1 cellular context compared by ENCODE assay signal in genomic region chr6:142945446-142946180, GRCh38.
TF ChIP-seq lines count a peak whose summit lies in the region.

No MANE protein-coding gene starts in this region.

TF ChIP-seq in GM12878, 131 proteins besides CTCF, POLR2A, EP300 and RAD21 (continued from another document):
- TF ChIP-seq, protein P1, sequence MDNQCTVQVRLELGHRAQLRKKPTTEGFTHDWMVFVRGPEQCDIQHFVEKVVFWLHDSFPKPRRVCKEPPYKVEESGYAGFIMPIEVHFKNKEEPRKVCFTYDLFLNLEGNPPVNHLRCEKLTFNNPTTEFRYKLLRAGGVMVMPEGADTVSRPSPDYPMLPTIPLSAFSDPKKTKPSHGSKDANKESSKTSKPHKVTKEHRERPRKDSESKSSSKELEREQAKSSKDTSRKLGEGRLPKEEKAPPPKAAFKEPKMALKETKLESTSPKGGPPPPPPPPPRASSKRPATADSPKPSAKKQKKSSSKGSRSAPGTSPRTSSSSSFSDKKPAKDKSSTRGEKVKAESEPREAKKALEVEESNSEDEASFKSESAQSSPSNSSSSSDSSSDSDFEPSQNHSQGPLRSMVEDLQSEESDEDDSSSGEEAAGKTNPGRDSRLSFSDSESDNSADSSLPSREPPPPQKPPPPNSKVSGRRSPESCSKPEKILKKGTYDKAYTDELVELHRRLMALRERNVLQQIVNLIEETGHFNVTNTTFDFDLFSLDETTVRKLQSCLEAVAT (IDR thresholded peaks at IDR 0.05), result peak; percentile 82; the same call in 1 of the 2 replicates
- TF ChIP-seq RB1 (IDR thresholded peaks at IDR 0.05; ENCODE audit: borderline replicate concordance) (peak; percentile 23; the same call in 1 of the 2 replicates), BRCA1 (IDR thresholded peaks at IDR 0.05; ENCODE audit: low read depth, low read length) (peak; percentile 41; the same call in 1 of the 2 replicates), BACH1 (IDR thresholded peaks at IDR 0.05; ENCODE audit: borderline replicate concordance) (peak; percentile 59; the same call in 1 of the 2 replicates), SMAD1 (IDR thresholded peaks at IDR 0.05; ENCODE audit: low read depth, partially characterized antibody) (no peak), ZNF24 (IDR thresholded peaks at IDR 0.05) (no peak), IKZF1 (conservative IDR thresholded peaks at IDR 0.05) (no peak; the same call in 1 of the 2 replicates), FOXM1 (IDR thresholded peaks at IDR 0.05; ENCODE audit: low read depth, low read length) (no peak), SIX5 (IDR thresholded peaks at IDR 0.05; ENCODE audit: low read depth, low read length, severe bottlenecking) (no peak), RELB (IDR thresholded peaks at IDR 0.05; ENCODE audit: low read depth) (no peak), BHLHE40 (IDR thresholded peaks at IDR 0.05; ENCODE audit: borderline replicate concordance in 1 of 2, low read depth in 2 of 2, low read length in 1 of 2) (peak in 1 of 2 experiments; percentile 35; a peak in 1 of 4 replicates), IKZF2 (IDR thresholded peaks at IDR 0.05) (peak; percentile 6 to 28; a peak in 1 of 4 replicates), MYC (IDR thresholded peaks at IDR 0.05; ENCODE audit: insufficient read depth, insufficient read length, insufficient replicate concordance, low read length, severe bottlenecking) (no peak), NFXL1 (IDR thresholded peaks at IDR 0.05; ENCODE audit: borderline replicate concordance) (peak; percentile 100), EGR1 (IDR thresholded peaks at IDR 0.05; ENCODE audit: borderline replicate concordance in 1 of 2, low read depth in 2 of 2, low read length in 2 of 2) (peak in 1 of 2 experiments; percentile 37; a peak in 1 of 3 replicates), MTA3 (IDR thresholded peaks at IDR 0.05; ENCODE audit: borderline replicate concordance, low read length) (0 out of 2 replicates have a peak, but pooled peaks have one; percentile 47), NFYA (IDR thresholded peaks at IDR 0.05; ENCODE audit: borderline replicate concordance, low read depth, low read length) (no peak), TAF1 (IDR thresholded peaks at IDR 0.05; ENCODE audit: borderline replicate concordance, low read depth, low read length) (peak; percentile 13; the same call in 1 of the 2 replicates), NKRF (conservative IDR thresholded peaks at IDR 0.05) (0 out of 2 replicates have a peak, but pooled peaks have one; percentile 64), GATAD2B (conservative IDR thresholded peaks at IDR 0.05; ENCODE audit: low read depth) (peak; percentile 92; the same call in 1 of the 2 replicates), CREB1 (IDR thresholded peaks at IDR 0.05; ENCODE audit: low read depth) (0 out of 2 replicates have a peak, but pooled peaks have one; percentile 9), RUNX3 (IDR thresholded peaks at IDR 0.05; ENCODE audit: low read length) (peak; percentile 9; the same call in 1 of the 2 replicates), DPF2 (IDR thresholded peaks at IDR 0.05) (peak; percentile 78)
- TF ChIP-seq, protein P2, sequence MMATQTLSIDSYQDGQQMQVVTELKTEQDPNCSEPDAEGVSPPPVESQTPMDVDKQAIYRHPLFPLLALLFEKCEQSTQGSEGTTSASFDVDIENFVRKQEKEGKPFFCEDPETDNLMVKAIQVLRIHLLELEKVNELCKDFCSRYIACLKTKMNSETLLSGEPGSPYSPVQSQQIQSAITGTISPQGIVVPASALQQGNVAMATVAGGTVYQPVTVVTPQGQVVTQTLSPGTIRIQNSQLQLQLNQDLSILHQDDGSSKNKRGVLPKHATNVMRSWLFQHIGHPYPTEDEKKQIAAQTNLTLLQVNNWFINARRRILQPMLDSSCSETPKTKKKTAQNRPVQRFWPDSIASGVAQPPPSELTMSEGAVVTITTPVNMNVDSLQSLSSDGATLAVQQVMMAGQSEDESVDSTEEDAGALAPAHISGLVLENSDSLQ (IDR thresholded peaks at IDR 0.05), result 0 out of 2 replicates have a peak, but pooled peaks have one; percentile 21
- TF ChIP-seq, protein P3, sequence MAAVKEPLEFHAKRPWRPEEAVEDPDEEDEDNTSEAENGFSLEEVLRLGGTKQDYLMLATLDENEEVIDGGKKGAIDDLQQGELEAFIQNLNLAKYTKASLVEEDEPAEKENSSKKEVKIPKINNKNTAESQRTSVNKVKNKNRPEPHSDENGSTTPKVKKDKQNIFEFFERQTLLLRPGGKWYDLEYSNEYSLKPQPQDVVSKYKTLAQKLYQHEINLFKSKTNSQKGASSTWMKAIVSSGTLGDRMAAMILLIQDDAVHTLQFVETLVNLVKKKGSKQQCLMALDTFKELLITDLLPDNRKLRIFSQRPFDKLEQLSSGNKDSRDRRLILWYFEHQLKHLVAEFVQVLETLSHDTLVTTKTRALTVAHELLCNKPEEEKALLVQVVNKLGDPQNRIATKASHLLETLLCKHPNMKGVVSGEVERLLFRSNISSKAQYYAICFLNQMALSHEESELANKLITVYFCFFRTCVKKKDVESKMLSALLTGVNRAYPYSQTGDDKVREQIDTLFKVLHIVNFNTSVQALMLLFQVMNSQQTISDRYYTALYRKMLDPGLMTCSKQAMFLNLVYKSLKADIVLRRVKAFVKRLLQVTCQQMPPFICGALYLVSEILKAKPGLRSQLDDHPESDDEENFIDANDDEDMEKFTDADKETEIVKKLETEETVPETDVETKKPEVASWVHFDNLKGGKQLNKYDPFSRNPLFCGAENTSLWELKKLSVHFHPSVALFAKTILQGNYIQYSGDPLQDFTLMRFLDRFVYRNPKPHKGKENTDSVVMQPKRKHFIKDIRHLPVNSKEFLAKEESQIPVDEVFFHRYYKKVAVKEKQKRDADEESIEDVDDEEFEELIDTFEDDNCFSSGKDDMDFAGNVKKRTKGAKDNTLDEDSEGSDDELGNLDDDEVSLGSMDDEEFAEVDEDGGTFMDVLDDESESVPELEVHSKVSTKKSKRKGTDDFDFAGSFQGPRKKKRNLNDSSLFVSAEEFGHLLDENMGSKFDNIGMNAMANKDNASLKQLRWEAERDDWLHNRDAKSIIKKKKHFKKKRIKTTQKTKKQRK (IDR thresholded peaks at IDR 0.05; ENCODE audit: low read depth, low read length), result no peak
